ENCODE assay signal across 26 cellular contexts in genomic region chrX:24918715-24919114, GRCh38.
"Had no signal": no experiment of that assay in that cellular context is flagged by ENCODE, and none has a peak within 500 bp of the region (broad histone marks: within the 10 kb centered on the region; RNA-seq: fewer than 3 reads in every experiment).

No MANE protein-coding gene starts in this region.

- H3K27ac ChIP-seq: colonic mucosa, esophagus muscularis mucosa, foreskin keratinocyte, gastroesophageal sphincter, heart left ventricle, hepatocyte, neural progenitor cell, parathyroid adenoma, psoas muscle, sigmoid colon, stomach, thyroid gland, vagina had no signal

- H3K4me3 ChIP-seq: colonic mucosa, esophagus muscularis mucosa, gastroesophageal sphincter, heart left ventricle, hepatocyte, lung, neural progenitor cell, psoas muscle, sigmoid colon, stomach, thyroid gland, vagina had no signal

- H3K9me3 ChIP-seq: colonic mucosa, esophagus muscularis mucosa, gastroesophageal sphincter, heart left ventricle, psoas muscle, sigmoid colon, stomach, thyroid gland, vagina had no signal

- H3K79me2 ChIP-seq: hepatocyte, parathyroid adenoma had no signal

- H3K27ac Mint-ChIP-seq: dendritic cell treated with granulocyte-macrophage colony-stimulating factor and Interleukin-4, amounts not matched to agents 40 ng/mL and 50 ng/mL, for 4 days; memory B cell; naive thymus-derived CD4-positive, alpha-beta T cell; nephron; neural progenitor cell; stimulated activated effector memory CD8-positive, alpha-beta T cell treated with anti-CD3 and anti-CD28 coated beads, Interleukin-12 subunit alpha, Interleukin-12 subunit beta, amount 100 ng/mL, for 72 hours had no signal

- H3K27me3 ChIP-seq: colonic mucosa, esophagus muscularis mucosa, foreskin keratinocyte, gastroesophageal sphincter, heart left ventricle, hepatocyte, neural progenitor cell, sigmoid colon, stomach, thyroid gland, vagina had no signal

- DNase-seq: colonic mucosa; effector CD8-positive, alpha-beta T cell; foreskin keratinocyte; heart left ventricle; midbrain; naive thymus-derived CD4-positive, alpha-beta T cell; psoas muscle; right cardiac atrium; sigmoid colon; stimulated activated CD4-positive, alpha-beta T cell treated with anti-CD3 and anti-CD28 coated beads, Interleukin-2, amount 100 ng/mL, for 24 hours; stimulated activated CD4-positive, alpha-beta T cell treated with anti-CD3 and anti-CD28 coated beads, Interleukin-4, amount 100 ng/mL, for 24 hours; stimulated activated naive CD4-positive, alpha-beta T cell treated with Interleukin-2 at 50 U/mL for 16 hours; stomach; thyroid gland; trophoblast cell had no signal

- H3K4me1 Mint-ChIP-seq: memory B cell; nephron; neural progenitor cell; stimulated activated effector memory CD8-positive, alpha-beta T cell treated with anti-CD3 and anti-CD28 coated beads, Interleukin-12 subunit alpha, Interleukin-12 subunit beta, amount 100 ng/mL, for 72 hours had no signal

- H3K9ac ChIP-seq: neural progenitor cell, parathyroid adenoma had no signal

- H3K4me3 Mint-ChIP-seq: dendritic cell treated with granulocyte-macrophage colony-stimulating factor and Interleukin-4, amounts not matched to agents 40 ng/mL and 50 ng/mL, for 4 days; memory B cell; naive thymus-derived CD4-positive, alpha-beta T cell; nephron; neural progenitor cell; stimulated activated effector memory CD8-positive, alpha-beta T cell treated with anti-CD3 and anti-CD28 coated beads, Interleukin-12 subunit alpha, Interleukin-12 subunit beta, amount 100 ng/mL, for 72 hours had no signal

- H3K9me3 Mint-ChIP-seq: dendritic cell treated with granulocyte-macrophage colony-stimulating factor and Interleukin-4, amounts not matched to agents 40 ng/mL and 50 ng/mL, for 4 days; memory B cell; naive thymus-derived CD4-positive, alpha-beta T cell; nephron; neural progenitor cell; stimulated activated effector memory CD8-positive, alpha-beta T cell treated with anti-CD3 and anti-CD28 coated beads, Interleukin-12 subunit alpha, Interleukin-12 subunit beta, amount 100 ng/mL, for 72 hours had no signal

- H3K4me1 ChIP-seq: colonic mucosa, esophagus muscularis mucosa, foreskin keratinocyte, gastroesophageal sphincter, parathyroid adenoma, psoas muscle, sigmoid colon, stomach, thyroid gland, vagina had no signal

- H3K4me2 ChIP-seq: hepatocyte, neural progenitor cell had no signal

- H3K36me3 ChIP-seq: colonic mucosa, esophagus muscularis mucosa, gastroesophageal sphincter, heart left ventricle, neural progenitor cell, sigmoid colon, stomach, thyroid gland, vagina had no signal

- H3K27me3 Mint-ChIP-seq: dendritic cell treated with granulocyte-macrophage colony-stimulating factor and Interleukin-4, amounts not matched to agents 40 ng/mL and 50 ng/mL, for 4 days; memory B cell; naive thymus-derived CD4-positive, alpha-beta T cell had no signal

- H3K36me3 Mint-ChIP-seq: memory B cell had no signal
